In genomic region chr2:197304556-197305011, GRCh38 we compare ENCODE assay signal across 10 cellular contexts. TPM values are rescaled to one million over a fixed set of nuclear protein-coding genes. Genes with fewer than 3 reads are reported as not detected.
A peak's percentile ranks its signal among the peaks of the same experiment; 100 is the strongest.
DNase-seq lines count a peak whose midpoint lies in the region; ATAC-seq and TF ChIP-seq lines count a peak whose summit lies in the region.
"Had no signal": no experiment of that assay in that cellular context is flagged by ENCODE, and none has a peak within 500 bp of the region (broad histone marks: within the 10 kb centered on the region; RNA-seq: fewer than 3 reads in every experiment).

No MANE protein-coding gene starts in this region.

- no peaks in the 10 kb centered on the region for H3K36me3 ChIP-seq in upper lobe of left lung
- H3K36me3 ChIP-seq in neuronal stem cell (replicated peaks in 1 of 2; ENCODE audit: control insufficient read depth in 2 of 2, insufficient read depth in 2 of 2, low read length in 2 of 2): no peaks in the 10 kb centered on the region
- H3K36me3 ChIP-seq: breast epithelium had no signal

- H3K4me1 ChIP-seq in upper lobe of left lung: peaks cover 33 to 58% (median 42%) of the 10 kb centered on the region in 4 donors
- H3K4me1 ChIP-seq in neuronal stem cell (ENCODE audit: control insufficient read depth in 2 of 2, insufficient read depth in 1 of 2, low read depth in 1 of 2, low read length in 2 of 2): peaks cover 0 to 3% of the 10 kb centered on the region in 2 donors

- H3K4me3 Mint-ChIP-seq in activated naive CD4-positive, alpha-beta T cell treated with anti-CD3 and anti-CD28 coated beads, Interleukin-2, amount 50 U/mL, for 24 hours: peak overlapping the region; percentile 90
- H3K4me3 Mint-ChIP-seq in activated T-helper 1 cell treated with anti-CD3 and anti-CD28 coated beads, Interleukin-12 subunit alpha, Interleukin-12 subunit beta, Interleukin-2, Interleukin-4 antibody, amounts not matched to agents 30 ng/mL and 10 ng/mL and 1 ng/mL, durations not matched to agents 14 hours and 24 hours and 36 hours: peak overlapping the region; percentile 84

- no peak overlapping the region for H2AK5ac ChIP-seq in neuronal stem cell (ENCODE audit: low read depth, low read length)

- 55 to 73% methylated on average over 3 of the region's 3 CpGs for WGBS in upper lobe of left lung, 2 donors
- no CpG with 5 or more reads among the region's 3 CpGs for WGBS in neuronal stem cell (ENCODE audit: extremely low coverage in 2 of 2, insufficient read length in 2 of 2, insufficient replicate concordance in 1 of 2), 2 donors

- ATAC-seq in HG03095 (IDR thresholded peaks at IDR 0.05; ENCODE audit: unreplicated experiment) (peak; percentile 25), upper lobe of left lung (ENCODE audit: low FRiP score in 2 of 2) (no peak)

- H3K27ac Mint-ChIP-seq in activated naive CD4-positive, alpha-beta T cell treated with anti-CD3 and anti-CD28 coated beads, Interleukin-2, amount 50 U/mL, for 24 hours: peak overlapping the region; percentile 99
- peak overlapping the region; percentile 95 for H3K27ac Mint-ChIP-seq in activated T-helper 1 cell treated with anti-CD3 and anti-CD28 coated beads, Interleukin-12 subunit alpha, Interleukin-12 subunit beta, Interleukin-2, Interleukin-4 antibody, amounts not matched to agents 30 ng/mL and 10 ng/mL and 1 ng/mL, durations not matched to agents 14 hours and 24 hours and 36 hours

- no peaks in the 10 kb centered on the region for H3K27me3 Mint-ChIP-seq in activated naive CD4-positive, alpha-beta T cell treated with anti-CD3 and anti-CD28 coated beads, Interleukin-2, amount 50 U/mL, for 24 hours
- no peaks in the 10 kb centered on the region for H3K27me3 Mint-ChIP-seq in activated T-helper 1 cell treated with anti-CD3 and anti-CD28 coated beads, Interleukin-12 subunit alpha, Interleukin-12 subunit beta, Interleukin-2, Interleukin-4 antibody, amounts not matched to agents 30 ng/mL and 10 ng/mL and 1 ng/mL, durations not matched to agents 14 hours and 24 hours and 36 hours (ENCODE audit: insufficient read depth)

- H3K27ac ChIP-seq in upper lobe of left lung: peak overlapping the region in 3 of 4 donors; percentile 42 to 96 (median 50)
- no peak overlapping the region for H3K27ac ChIP-seq in neuronal stem cell (replicated peaks; ENCODE audit: low read length)
- H3K27ac ChIP-seq: breast epithelium, SK-N-MC had no signal

- TF ChIP-seq CTCF in upper lobe of left lung (IDR thresholded peaks at IDR 0.05): no peak

- no peak overlapping the region for H2BK15ac ChIP-seq in neuronal stem cell (ENCODE audit: low read length)

- TF ChIP-seq POLR2A in upper lobe of left lung (IDR thresholded peaks at IDR 0.05): no peak

- H3K9me3 Mint-ChIP-seq in activated naive CD4-positive, alpha-beta T cell treated with anti-CD3 and anti-CD28 coated beads, Interleukin-2, amount 50 U/mL, for 24 hours: no peaks in the 10 kb centered on the region
- no peaks in the 10 kb centered on the region for H3K9me3 Mint-ChIP-seq in activated T-helper 1 cell treated with anti-CD3 and anti-CD28 coated beads, Interleukin-12 subunit alpha, Interleukin-12 subunit beta, Interleukin-2, Interleukin-4 antibody, amounts not matched to agents 30 ng/mL and 10 ng/mL and 1 ng/mL, durations not matched to agents 14 hours and 24 hours and 36 hours

- no peak overlapping the region for H4K91ac ChIP-seq in neuronal stem cell (ENCODE audit: low read depth, low read length, poor library complexity)

- H3K14ac ChIP-seq in neuronal stem cell (ENCODE audit: low read length): no peak overlapping the region

- H2BK12ac ChIP-seq in neuronal stem cell (ENCODE audit: low read length): no peak overlapping the region

- no peak overlapping the region for H2BK5ac ChIP-seq in neuronal stem cell (ENCODE audit: low read length)

- no peak overlapping the region for H3K18ac ChIP-seq in neuronal stem cell (ENCODE audit: low read length)

- H3K36me3 Mint-ChIP-seq in activated naive CD4-positive, alpha-beta T cell treated with anti-CD3 and anti-CD28 coated beads, Interleukin-2, amount 50 U/mL, for 24 hours: peaks cover 7% of the 10 kb centered on the region
- H3K36me3 Mint-ChIP-seq in activated T-helper 1 cell treated with anti-CD3 and anti-CD28 coated beads, Interleukin-12 subunit alpha, Interleukin-12 subunit beta, Interleukin-2, Interleukin-4 antibody, amounts not matched to agents 30 ng/mL and 10 ng/mL and 1 ng/mL, durations not matched to agents 14 hours and 24 hours and 36 hours (ENCODE audit: low read depth): peaks cover 37% of the 10 kb centered on the region

- no peak overlapping the region for H3K4ac ChIP-seq in neuronal stem cell (ENCODE audit: low read length)

- no peaks in the 10 kb centered on the region for H3K79me1 ChIP-seq in neuronal stem cell (ENCODE audit: low read depth, low read length)

- H2BK120ac ChIP-seq in neuronal stem cell (ENCODE audit: low read depth, low read length): no peak overlapping the region

- DNase-seq in activated naive CD4-positive, alpha-beta T cell treated with Interleukin-2 at 50 U/mL for 16 hours: no peak
- DNase-seq in activated T-helper 1 cell treated with anti-CD3 and anti-CD28 coated beads, Interleukin-12 subunit alpha, Interleukin-12 subunit beta, Interleukin-2, Interleukin-4 antibody, amounts not matched to agents 30 ng/mL and 10 ng/mL and 1 ng/mL, durations not matched to agents 14 hours and 24 hours and 36 hours (ENCODE audit: low spot score): no peak
- DNase-seq in upper lobe of left lung (no peak), neuronal stem cell (ENCODE audit: low spot score) (no peak), NCI-H1092 treated with DMSO at 0.1 percent for 48 hours (lab: John Stamatoyannopoulos, UW) (no peak), GM19238 (ENCODE audit: insufficient read length, low spot score) (no peak)

- no peak overlapping the region for H3K9ac ChIP-seq in neuronal stem cell (ENCODE audit: low read depth, low read length, poor library complexity)

- H3K23ac ChIP-seq in neuronal stem cell (ENCODE audit: low read depth, low read length, poor library complexity): no peak overlapping the region

- H3K9me3 ChIP-seq in upper lobe of left lung: no peaks in the 10 kb centered on the region
- H3K9me3 ChIP-seq in neuronal stem cell (replicated peaks in 1 of 2; ENCODE audit: control insufficient read depth in 2 of 2, insufficient read depth in 1 of 2, low read depth in 1 of 2, low read length in 2 of 2): no peaks in the 10 kb centered on the region
- H3K9me3 ChIP-seq: breast epithelium had no signal

- intact Hi-C loops in activated T-helper 1 cell treated with anti-CD3 and anti-CD28 coated beads, Interleukin-12 subunit alpha, Interleukin-12 subunit beta, Interleukin-2, Interleukin-4 antibody, amounts not matched to agents 30 ng/mL and 10 ng/mL and 1 ng/mL, durations not matched to agents 14 hours and 24 hours and 36 hours (cut with micrococcal nuclease): loop anchor here (1.0 to 10.0 kb wide), 7 partner anchors 10 to 1140 kb away; partner anchors contain the start of genes HSPD1 and SF3B1

- no peak overlapping the region for H2AFZ ChIP-seq in neuronal stem cell (ENCODE audit: low read length)

- H3K4me2 ChIP-seq in neuronal stem cell (ENCODE audit: insufficient read depth, low read length, poor library complexity, severe bottlenecking): no peak overlapping the region

- peaks cover 89% of the 10 kb centered on the region for H3K4me1 Mint-ChIP-seq in activated naive CD4-positive, alpha-beta T cell treated with anti-CD3 and anti-CD28 coated beads, Interleukin-2, amount 50 U/mL, for 24 hours
- H3K4me1 Mint-ChIP-seq in activated T-helper 1 cell treated with anti-CD3 and anti-CD28 coated beads, Interleukin-12 subunit alpha, Interleukin-12 subunit beta, Interleukin-2, Interleukin-4 antibody, amounts not matched to agents 30 ng/mL and 10 ng/mL and 1 ng/mL, durations not matched to agents 14 hours and 24 hours and 36 hours (ENCODE audit: low read depth): peaks cover 87% of the 10 kb centered on the region

- no peak for TF ChIP-seq EP300 in upper lobe of left lung (IDR thresholded peaks at IDR 0.05)

- H3K4me3 ChIP-seq in upper lobe of left lung: no peak overlapping the region
- no peak overlapping the region for H3K4me3 ChIP-seq in neuronal stem cell (ENCODE audit: low read length in 2 of 2)
- H3K4me3 ChIP-seq: breast epithelium, SK-N-MC had no signal

- H3K27me3 ChIP-seq in upper lobe of left lung (no peaks in the 10 kb centered on the region), neuronal stem cell (ENCODE audit: control insufficient read depth in 3 of 3, insufficient read depth in 3 of 3, low read depth in 1 of 3, low read length in 3 of 3) (peaks cover 0 to 35% (median 4%) of the 10 kb centered on the region in 3 experiments)
- H3K27me3 ChIP-seq: breast epithelium had no signal

- H4K8ac ChIP-seq in neuronal stem cell (ENCODE audit: low read depth, low read length): no peak overlapping the region

RNA-seq across cellular contexts. Expression of gene ANKRD44, which starts 6.0 kb away (rescaled TPM):
- 153 and 159 TPM in 2 replicates for total RNA-seq in activated T-helper 1 cell treated with anti-CD3 and anti-CD28 coated beads, Interleukin-12 subunit alpha, Interleukin-12 subunit beta, Interleukin-2, Interleukin-4 antibody, amounts not matched to agents 30 ng/mL and 10 ng/mL and 1 ng/mL, durations not matched to agents 14 hours and 24 hours and 36 hours
- total RNA-seq in upper lobe of left lung: 10 to 100 TPM; 41.0 to 91.1 (median 61.7) TPM
- polyA plus RNA-seq in neuronal stem cell (2013, experiment 1 of 2): 0.88 TPM
- polyA plus RNA-seq in neuronal stem cell (2013, experiment 2 of 2): 0.97 TPM
